Comparison of ENCODE assay signal across 17 cellular contexts in the genomic region with DNA sequence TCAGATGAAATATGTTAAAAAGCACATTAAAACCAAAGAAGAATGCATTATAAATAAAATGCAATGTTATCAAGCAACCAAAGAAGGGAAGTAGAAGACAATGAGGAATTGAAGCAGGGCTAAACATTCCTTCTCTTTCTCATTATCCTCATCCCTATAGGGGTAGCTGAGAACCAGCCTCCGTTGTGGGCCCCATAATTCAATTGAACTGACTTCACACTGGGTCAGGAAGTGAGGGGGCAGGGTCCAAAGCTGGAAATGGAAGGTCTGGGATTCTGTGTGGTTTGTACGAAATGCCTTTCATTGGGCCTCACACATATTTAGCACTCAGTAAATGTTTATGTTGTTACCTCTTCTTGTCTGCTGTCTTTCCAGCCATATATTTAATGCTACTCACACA.
"Had no signal": no experiment of that assay in that cellular context is flagged by ENCODE, and none has a peak within 500 bp of the region (broad histone marks: within the 10 kb centered on the region; RNA-seq: fewer than 3 reads in every experiment).

No MANE protein-coding gene starts in this region.

- H3K27me3 Mint-ChIP-seq: activated CD4-positive, alpha-beta memory T cell treated with anti-CD3 and anti-CD28 coated beads for 36 hours; activated naive CD4-positive, alpha-beta T cell treated with anti-CD3 and anti-CD28 coated beads, Interleukin-2, amount 50 U/mL, for 24 hours; brain; progenitor cell of endocrine pancreas; stimulated activated naive CD8-positive, alpha-beta T cell treated with anti-CD3 and anti-CD28 coated beads, Interleukin-15, Interleukin-2, amounts not matched to agents 100 ng/mL and 50 ng/mL, for 24 hours had no signal

- H3K9me3 Mint-ChIP-seq: activated CD4-positive, alpha-beta memory T cell treated with anti-CD3 and anti-CD28 coated beads for 36 hours had no signal

- H3K9me3 ChIP-seq: mucosa of descending colon, thyroid gland had no signal

- H3K36me3 ChIP-seq: thyroid gland had no signal

- H3K4me1 ChIP-seq: foreskin keratinocyte, thyroid gland had no signal

- H3K4me3 Mint-ChIP-seq: activated CD4-positive, alpha-beta memory T cell treated with anti-CD3 and anti-CD28 coated beads for 36 hours; activated naive CD4-positive, alpha-beta T cell treated with anti-CD3 and anti-CD28 coated beads, Interleukin-2, amount 50 U/mL, for 24 hours; T-helper 17 cell had no signal

- DNase-seq: activated CD4-positive, alpha-beta T cell treated with anti-CD3 and anti-CD28 coated beads for 48 hours; activated gamma-delta T cell; aorta; effector CD8-positive, alpha-beta T cell; foreskin keratinocyte; left ventricle myocardium superior; mucosa of descending colon; stimulated activated CD4-positive, alpha-beta T cell treated with anti-CD3 and anti-CD28 coated beads, Interleukin-4, amount 100 ng/mL, for 24 hours; substantia nigra; SW 1271; T-helper 17 cell had no signal

- ATAC-seq: foreskin keratinocyte, left ventricle myocardium superior, mucosa of descending colon had no signal

- H3K27me3 ChIP-seq: foreskin keratinocyte, thyroid gland had no signal

- H3K4me3 ChIP-seq: mucosa of descending colon, thyroid gland had no signal

- H3K36me3 Mint-ChIP-seq: activated CD4-positive, alpha-beta memory T cell treated with anti-CD3 and anti-CD28 coated beads for 36 hours; activated naive CD4-positive, alpha-beta T cell treated with anti-CD3 and anti-CD28 coated beads, Interleukin-2, amount 50 U/mL, for 24 hours; brain had no signal

- H3K27ac Mint-ChIP-seq: activated CD4-positive, alpha-beta memory T cell treated with anti-CD3 and anti-CD28 coated beads for 36 hours; activated naive CD4-positive, alpha-beta T cell treated with anti-CD3 and anti-CD28 coated beads, Interleukin-2, amount 50 U/mL, for 24 hours; progenitor cell of endocrine pancreas had no signal

- H3K27ac ChIP-seq: foreskin keratinocyte, thyroid gland had no signal
